Comparison of ENCODE assay signal across 1 cellular context in genomic region chr7:23055582-23056178, GRCh38.
TF ChIP-seq lines count a peak whose summit lies in the region.

No MANE protein-coding gene starts in this region.

TF ChIP-seq in HepG2, 621 proteins besides CTCF, POLR2A, EP300 and RAD21 (continued from another document):
- TF ChIP-seq ZFAT (CRISPR knock-in tag; conservative IDR thresholded peaks at IDR 0.05): no peak
- peak; percentile 27; the same call in 1 of the 2 replicates for TF ChIP-seq ARID5B (CRISPR knock-in tag; IDR thresholded peaks at IDR 0.05)
- TF ChIP-seq SAFB2 (CRISPR knock-in tag; IDR thresholded peaks at IDR 0.05; ENCODE audit: borderline replicate concordance, low read depth): no peak
- no peak for TF ChIP-seq IRF1 (CRISPR knock-in tag; IDR thresholded peaks at IDR 0.05; ENCODE audit: low read depth)
- TF ChIP-seq ZNF772 (CRISPR knock-in tag; IDR thresholded peaks at IDR 0.05): no peak
- TF ChIP-seq TEAD3 (CRISPR knock-in tag; optimal IDR thresholded peaks at IDR 0.05; ENCODE audit: borderline replicate concordance): peak; percentile 58
